8 cellular contexts compared by ENCODE assay signal in the genomic region with DNA sequence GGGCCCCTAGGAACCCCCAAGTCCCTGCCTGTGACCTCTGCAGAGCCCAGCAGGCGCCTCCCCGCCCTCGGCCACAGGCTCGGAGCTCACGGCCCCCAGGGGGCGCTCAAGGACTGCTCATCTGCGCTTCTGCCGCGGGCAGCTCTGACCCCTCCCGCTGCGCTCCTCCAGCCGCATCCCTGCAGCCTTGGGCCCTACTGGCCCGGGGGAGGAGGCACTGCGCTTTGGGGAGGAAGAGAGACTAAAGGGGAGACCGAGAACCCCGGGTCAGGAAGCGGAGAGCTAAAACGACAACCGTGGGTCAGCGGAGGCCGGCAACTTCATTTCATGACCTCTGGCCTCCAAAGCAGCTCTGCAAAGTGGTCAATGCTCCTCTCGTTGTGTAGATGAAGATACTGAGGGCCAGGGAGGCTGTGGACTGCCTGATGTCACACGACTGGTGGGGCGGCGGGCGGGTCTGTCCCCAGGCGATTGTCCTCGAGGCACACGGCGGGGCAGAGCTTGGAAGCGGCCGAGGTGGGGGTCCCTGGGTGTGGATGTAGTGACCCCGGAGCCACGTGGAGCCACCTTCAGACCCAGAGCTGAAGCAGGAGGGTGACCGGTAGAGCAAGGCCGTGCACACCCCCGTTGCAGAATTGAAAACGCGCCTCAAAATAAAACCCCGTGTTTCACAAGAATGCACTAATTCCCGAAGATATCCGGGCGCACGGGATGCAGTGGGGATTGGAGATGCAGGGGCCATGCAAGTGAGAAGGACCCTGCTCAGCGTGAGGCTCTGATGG. TPM values are rescaled to one million over a fixed set of nuclear protein-coding genes. Genes with fewer than 3 reads are reported as not detected.
DNase-seq lines count a peak whose midpoint lies in the region; ATAC-seq lines count a peak whose summit lies in the region.

No MANE protein-coding gene starts in this region.

- DNase-seq in ELF-1 (ENCODE audit: low read depth, low spot score) (peak; percentile 91), NCI-H748 (lab: John Stamatoyannopoulos, UW; ENCODE audit: unreplicated experiment) (peak; percentile 83), lung microvascular endothelial cell (ENCODE audit: low read depth in 2 of 2) (peak; percentile 72 to 87)
- peak; percentile 82 for DNase-seq in activated CD8-positive, alpha-beta T cell treated with anti-CD3 and anti-CD28 coated beads, Interleukin-2, amount 10 ng/mL, durations not matched to agents 7 days and 5 days
- peak; percentile 73 for DNase-seq in effector CD8-positive, alpha-beta T cell (lab: John Stamatoyannopoulos, UW)
- DNase-seq in stimulated activated CD4-positive, alpha-beta T cell treated with anti-CD3 and anti-CD28 coated beads, Interleukin-4, amount 100 ng/mL, for 4 hours = peak; percentile 66 to 88

- CTCF ChIA-PET in activated CD8-positive, alpha-beta T cell treated with anti-CD3 and anti-CD28 coated beads, Interleukin-2, amount 10 ng/mL, durations not matched to agents 7 days and 5 days (lab: Charles Lee) = interaction anchor here (0.5 to 5.3 kb wide), 69 partner anchors 9 to 464 kb away, joined by 3 to 311 read pairs (median 5); a partner anchor contains a TSS

- no peaks in the 10 kb centered on the region for H3K9me3 Mint-ChIP-seq in activated CD8-positive, alpha-beta T cell treated with anti-CD3 and anti-CD28 coated beads, Interleukin-2, amount 10 ng/mL, durations not matched to agents 7 days and 5 days (ENCODE audit: insufficient read depth)

- peaks cover 27% of the 10 kb centered on the region for H3K27me3 Mint-ChIP-seq in activated CD8-positive, alpha-beta T cell treated with anti-CD3 and anti-CD28 coated beads, Interleukin-2, amount 10 ng/mL, durations not matched to agents 7 days and 5 days (ENCODE audit: low read depth)

- peak overlapping the region; percentile 49 for H3K27ac Mint-ChIP-seq in activated CD8-positive, alpha-beta T cell treated with anti-CD3 and anti-CD28 coated beads, Interleukin-2, amount 10 ng/mL, durations not matched to agents 7 days and 5 days

- no peak overlapping the region for H3K4me3 Mint-ChIP-seq in activated CD8-positive, alpha-beta T cell treated with anti-CD3 and anti-CD28 coated beads, Interleukin-2, amount 10 ng/mL, durations not matched to agents 7 days and 5 days

- peak; percentile 56 for ATAC-seq in HG03342 (IDR thresholded peaks at IDR 0.05; ENCODE audit: unreplicated experiment)
- ATAC-seq in activated CD8-positive, alpha-beta T cell treated with anti-CD3 and anti-CD28 coated beads, Interleukin-2, amount 10 ng/mL, durations not matched to agents 7 days and 5 days = peak; percentile 90
- ATAC-seq in GM18870 (IDR thresholded peaks at IDR 0.05; ENCODE audit: unreplicated experiment) = no peak

- H3K4me1 Mint-ChIP-seq in activated CD8-positive, alpha-beta T cell treated with anti-CD3 and anti-CD28 coated beads, Interleukin-2, amount 10 ng/mL, durations not matched to agents 7 days and 5 days (ENCODE audit: low read depth) = peaks cover 10% of the 10 kb centered on the region

- no peaks in the 10 kb centered on the region for H3K36me3 Mint-ChIP-seq in activated CD8-positive, alpha-beta T cell treated with anti-CD3 and anti-CD28 coated beads, Interleukin-2, amount 10 ng/mL, durations not matched to agents 7 days and 5 days (ENCODE audit: low read depth)

- POLR2A ChIA-PET in activated CD8-positive, alpha-beta T cell treated with anti-CD3 and anti-CD28 coated beads, Interleukin-2, amount 10 ng/mL, durations not matched to agents 7 days and 5 days (lab: Charles Lee) = interaction anchor here (1.1 to 1.3 kb wide), 2 partner anchors 64 to 138 kb away, joined by 5 to 10 read pairs; no protein-coding TSS in a partner anchor

RNA-seq across cellular contexts. Expression of a gene that starts 2.7 kb away (rescaled TPM):
- not detected for total RNA-seq in activated CD8-positive, alpha-beta T cell treated with anti-CD3 and anti-CD28 coated beads, Interleukin-2, amount 10 ng/mL, durations not matched to agents 7 days and 5 days
- total RNA-seq in lung microvascular endothelial cell = not detected in 2 replicates

RNA-seq across cellular contexts. Expression of a gene that starts 56.1 kb away (rescaled TPM):
- total RNA-seq in activated CD8-positive, alpha-beta T cell treated with anti-CD3 and anti-CD28 coated beads, Interleukin-2, amount 10 ng/mL, durations not matched to agents 7 days and 5 days = 1 to 10 TPM in 1 of 2 experiments, under 1 TPM in 1; 0.63 to 1.0 TPM
- 0.44 and 1.2 TPM in 2 replicates for total RNA-seq in lung microvascular endothelial cell
